ENCODE assay signal across 21 cellular contexts in the genomic region with DNA sequence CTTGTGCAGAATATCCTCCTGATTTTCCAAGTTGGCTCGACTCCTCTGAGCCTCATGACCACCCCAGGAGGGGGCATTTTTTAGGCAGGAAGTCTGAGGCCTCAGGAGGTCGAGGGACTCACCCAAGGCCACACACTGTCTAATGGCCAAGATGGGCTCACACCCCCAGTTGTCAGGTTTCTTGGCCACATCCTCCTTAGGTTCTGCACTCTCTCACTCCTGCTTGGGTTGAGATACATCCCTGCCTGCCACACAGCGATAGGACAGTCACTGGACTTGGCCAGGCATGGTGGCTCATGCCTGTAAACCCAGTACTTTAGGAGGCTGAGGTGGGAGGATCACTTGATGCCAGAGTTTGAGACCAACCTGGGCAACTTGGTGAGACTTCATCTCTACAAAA. TPM values are rescaled to one million over a fixed set of nuclear protein-coding genes. Genes with fewer than 3 reads are reported as not detected.
"Had no signal": no experiment of that assay in that cellular context is flagged by ENCODE, and none has a peak within 500 bp of the region (broad histone marks: within the 10 kb centered on the region; RNA-seq: fewer than 3 reads in every experiment).

No MANE protein-coding gene starts in this region.

- H3K9me3 Mint-ChIP-seq: activated T-cell treated with anti-CD3 and anti-CD28 coated beads, Interleukin-2, amount 50 U/mL, for 24 hours; brain; endodermal cell had no signal

- DNase-seq: activated effector memory CD4-positive, alpha-beta T cell treated with Interleukin-2 at 50 U/mL for 16 hours; activated T-cell treated with anti-CD3 and anti-CD28 coated beads, Interleukin-2, amount 50 U/mL, for 24 hours; anterior cingulate cortex; caudate nucleus; endodermal cell; foreskin fibroblast; left ventricle myocardium superior; right lobe of liver; small intestine; stimulated activated CD4-positive, alpha-beta T cell treated with anti-CD3 and anti-CD28 coated beads, Interleukin-15, amount 100 ng/mL, for 24 hours; stimulated activated CD4-positive, alpha-beta T cell treated with anti-CD3 and anti-CD28 coated beads, Interleukin-2, amount 100 ng/mL, for 48 hours; SW 1271; upper lobe of left lung had no signal

- H3K36me3 ChIP-seq: right lobe of liver, thoracic aorta, upper lobe of left lung had no signal

- H3K27me3 ChIP-seq: right lobe of liver, upper lobe of left lung had no signal

- H3K27ac Mint-ChIP-seq: activated T-cell treated with anti-CD3 and anti-CD28 coated beads, Interleukin-2, amount 50 U/mL, for 24 hours; endodermal cell had no signal

- H3K4me1 ChIP-seq: right lobe of liver had no signal

- ATAC-seq: activated CD4-positive, CD25-positive, alpha-beta regulatory T cell treated with anti-CD3 and anti-CD28 coated beads, Interleukin-2, amount 50 U/mL, for 24 hours; left ventricle myocardium superior; right lobe of liver had no signal

- H3K36me3 Mint-ChIP-seq: brain had no signal

- H3K9me3 ChIP-seq: right lobe of liver, thoracic aorta, upper lobe of left lung had no signal

- H3K27ac ChIP-seq: epithelial cell of prostate, right lobe of liver, thoracic aorta, upper lobe of left lung had no signal

- H3K27me3 Mint-ChIP-seq: activated T-cell treated with anti-CD3 and anti-CD28 coated beads, Interleukin-2, amount 50 U/mL, for 24 hours had no signal

- H3K4me3 Mint-ChIP-seq: activated T-cell treated with anti-CD3 and anti-CD28 coated beads, Interleukin-2, amount 50 U/mL, for 24 hours; brain; endodermal cell had no signal

- H3K4me3 ChIP-seq: right lobe of liver, thoracic aorta, upper lobe of left lung had no signal

RNA-seq across cellular contexts. Expression of a gene that starts 4.6 kb away (rescaled TPM):
- total RNA-seq: endodermal cell, glomerular endothelial cell, left ventricle myocardium superior, myocyte, osteocyte, pulmonary artery endothelial cell, right lobe of liver, thoracic aorta, upper lobe of left lung had no signal
- polyA plus RNA-seq: small intestine had no signal
